In the genomic region with DNA sequence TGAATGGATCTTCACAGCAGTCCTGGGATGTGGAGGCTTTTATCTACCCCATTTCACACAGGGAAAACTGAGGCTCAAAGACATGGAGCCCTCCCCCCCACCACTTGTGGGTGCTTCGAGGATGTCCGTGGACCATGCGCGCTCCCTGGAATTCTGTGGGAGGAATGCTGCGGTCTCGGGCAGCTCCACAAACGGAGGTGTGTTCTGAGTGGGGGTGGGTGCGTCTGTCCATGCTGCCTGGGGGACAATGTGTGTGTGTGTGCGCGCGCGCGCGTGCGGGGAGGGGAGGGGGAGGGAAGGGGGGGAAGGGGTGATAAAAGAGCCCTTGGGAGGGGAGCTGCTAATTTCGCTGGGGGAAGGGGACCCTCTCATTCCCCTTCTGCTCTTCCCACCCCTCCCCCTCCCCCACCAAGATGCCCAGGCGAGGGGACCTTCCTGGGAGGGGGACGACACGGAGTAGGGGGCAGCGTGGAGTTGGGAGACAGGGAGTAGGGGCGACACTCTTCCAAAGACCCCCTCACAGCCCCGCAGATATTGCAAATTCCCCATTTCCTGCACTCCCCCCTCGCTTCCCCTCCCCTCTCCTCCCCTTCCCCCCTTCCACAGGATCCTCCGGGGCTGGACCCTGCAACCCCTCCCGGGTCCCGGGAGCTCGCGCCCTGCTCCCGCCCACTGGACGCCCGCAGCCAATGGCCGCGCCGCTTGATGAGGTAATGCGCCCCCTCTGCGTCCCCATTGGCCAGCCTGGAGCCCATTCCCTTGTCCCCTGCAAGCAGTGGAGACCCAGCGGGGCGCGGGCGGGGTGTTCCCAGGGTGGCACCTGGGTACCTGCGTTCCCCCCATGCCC, we compare ENCODE assay signal across 9 cellular contexts. TPM values are rescaled to one million over a fixed set of nuclear protein-coding genes. Genes with fewer than 3 reads are reported as not detected.
DNase-seq lines count a peak whose midpoint lies in the region; FAIRE-seq and TF ChIP-seq lines count a peak whose summit lies in the region.
"Had no signal": no experiment of that assay in that cellular context is flagged by ENCODE, and none has a peak within 500 bp of the region (broad histone marks: within the 10 kb centered on the region; RNA-seq: fewer than 3 reads in every experiment).

No MANE protein-coding gene starts in this region.

- H3K4me3 ChIP-seq in osteoblast (ENCODE audit: insufficient read depth, low read length) = peak overlapping the region; percentile 35
- H3K4me3 ChIP-seq in small intestine (ENCODE audit: low read depth in 1 of 2, low read length in 2 of 2) = no peak overlapping the region
- no peak overlapping the region for H3K4me3 ChIP-seq in vagina
- no peak overlapping the region for H3K4me3 ChIP-seq in lower leg skin (ENCODE audit: low read depth, poor library complexity, severe bottlenecking)

- H3K27ac ChIP-seq in osteoblast (ENCODE audit: low read depth, low read length) = no peak overlapping the region
- H3K27ac ChIP-seq in small intestine (ENCODE audit: low read depth in 1 of 2, low read length in 1 of 2) = no peak overlapping the region
- no peak overlapping the region for H3K27ac ChIP-seq in vagina

- no peak for FAIRE-seq in small intestine (lab: Jason Lieb, UNC)

- no peaks in the 10 kb centered on the region for H3K9me3 ChIP-seq in osteoblast (ENCODE audit: low read depth, low read length)
- no peaks in the 10 kb centered on the region for H3K9me3 ChIP-seq in small intestine (ENCODE audit: control insufficient read depth, low read depth)
- H3K9me3 ChIP-seq in vagina = no peaks in the 10 kb centered on the region

- H3K27me3 ChIP-seq in osteoblast (ENCODE audit: insufficient read depth, low read length) (peaks cover 5% of the 10 kb centered on the region), small intestine (ENCODE audit: control insufficient read depth in 2 of 2, insufficient read depth in 2 of 2, low read length in 2 of 2) (peaks cover 0 to 6% of the 10 kb centered on the region in 2 donors), vagina (no peaks in the 10 kb centered on the region)

- H3K4me1 ChIP-seq in osteoblast (ENCODE audit: insufficient read depth, low read length) (peaks cover 19% of the 10 kb centered on the region), small intestine (ENCODE audit: control insufficient read depth in 2 of 2, insufficient read depth in 1 of 2, low read depth in 1 of 2, low read length in 1 of 2) (no peaks in the 10 kb centered on the region), vagina (no peaks in the 10 kb centered on the region)

- WGBS in small intestine, 3 donors = 4 to 15% (median 9%) methylated on average over 29 to 41 of the region's 41 CpGs
- WGBS in lower leg skin, 2 donors = 3 to 7% methylated on average over 20 to 39 of the region's 41 CpGs

- in situ Hi-C loops in GM13977 (cut with MboI; ENCODE audit: low pct_unique_long_range_greater_than_20kb, low sequenced_read_pairs, unreplicated experiment) = no loop called here

- intact Hi-C loops in vagina (cut with DNase I) = no loop called here
- intact Hi-C loops in lower leg skin (cut with DNase I; ENCODE audit: low total_unique reads) = no loop called here

- H4K20me1 ChIP-seq in osteoblast (ENCODE audit: insufficient read depth, low read length) = no peaks in the 10 kb centered on the region

- no peaks in the 10 kb centered on the region for H3K36me3 ChIP-seq in osteoblast (ENCODE audit: insufficient read depth, low read length)
- no peaks in the 10 kb centered on the region for H3K36me3 ChIP-seq in small intestine (ENCODE audit: control insufficient read depth in 2 of 2, insufficient read depth in 2 of 2, low read length in 2 of 2)
- no peaks in the 10 kb centered on the region for H3K36me3 ChIP-seq in vagina

- H2AFZ ChIP-seq in osteoblast (ENCODE audit: low read length) = peak overlapping the region; percentile 46

- no peaks in the 10 kb centered on the region for H3K79me2 ChIP-seq in osteoblast (ENCODE audit: insufficient read depth, low read length)

- peak overlapping the region; percentile 52 for H3K4me2 ChIP-seq in osteoblast (ENCODE audit: insufficient read depth, low read length)

- TF ChIP-seq POLR2A in vagina (IDR thresholded peaks at IDR 0.05) (no peak), lower leg skin (IDR thresholded peaks at IDR 0.05) (no peak)

- TF ChIP-seq CTCF in GM13977 (IDR thresholded peaks at IDR 0.05; ENCODE audit: extremely low read depth, insufficient read depth, missing control alignments) = no peak
- no peak for TF ChIP-seq CTCF in osteoblast (IDR thresholded peaks at IDR 0.05; ENCODE audit: extremely low read depth, low read depth, low read length)
- TF ChIP-seq CTCF in vagina (IDR thresholded peaks at IDR 0.05) = no peak
- no peak for TF ChIP-seq CTCF in lower leg skin (IDR thresholded peaks at IDR 0.05)

- DNase-seq in GM13977 (ENCODE audit: low spot score) (peak; percentile 52), NCI-H2171 treated with DMSO at 0.1 percent for 48 hours (lab: John Stamatoyannopoulos, UW) (peak; percentile 89), ecto neural progenitor cell (ENCODE audit: low spot score) (peak; percentile 95), osteoblast (ENCODE audit: insufficient read length, low spot score, missing footprints) (peak; percentile 97), small intestine (no peak), vagina (ENCODE audit: extremely low spot score in 2 of 2) (no peak), lower leg skin (ENCODE audit: low spot score in 2 of 2) (no peak)
- DNase-seq: SHP77 had no signal

RNA-seq across cellular contexts. Expression of a gene that starts 18.9 kb away (rescaled TPM):
- total RNA-seq in osteoblast = not detected in 2 replicates
- not detected for polyA plus RNA-seq in small intestine
- not detected for total RNA-seq in vagina
- total RNA-seq in lower leg skin = not detected
- total RNA-seq: skeletal muscle tissue had no signal

Comparison
In these comparisons a context has a peak if more than half of its experiments do, and no peak if none do; other contexts are left out.
1. DNase-seq: peak in GM13977 (single experiment), NCI-H2171 treated with DMSO at 0.1 percent for 48 hours (single experiment), ecto neural progenitor cell (single experiment) and osteoblast (single experiment); none in small intestine (single experiment), vagina (0 of 2) and lower leg skin (0 of 2).